Comparison of ENCODE assay signal across 9 cellular contexts in the genomic region with DNA sequence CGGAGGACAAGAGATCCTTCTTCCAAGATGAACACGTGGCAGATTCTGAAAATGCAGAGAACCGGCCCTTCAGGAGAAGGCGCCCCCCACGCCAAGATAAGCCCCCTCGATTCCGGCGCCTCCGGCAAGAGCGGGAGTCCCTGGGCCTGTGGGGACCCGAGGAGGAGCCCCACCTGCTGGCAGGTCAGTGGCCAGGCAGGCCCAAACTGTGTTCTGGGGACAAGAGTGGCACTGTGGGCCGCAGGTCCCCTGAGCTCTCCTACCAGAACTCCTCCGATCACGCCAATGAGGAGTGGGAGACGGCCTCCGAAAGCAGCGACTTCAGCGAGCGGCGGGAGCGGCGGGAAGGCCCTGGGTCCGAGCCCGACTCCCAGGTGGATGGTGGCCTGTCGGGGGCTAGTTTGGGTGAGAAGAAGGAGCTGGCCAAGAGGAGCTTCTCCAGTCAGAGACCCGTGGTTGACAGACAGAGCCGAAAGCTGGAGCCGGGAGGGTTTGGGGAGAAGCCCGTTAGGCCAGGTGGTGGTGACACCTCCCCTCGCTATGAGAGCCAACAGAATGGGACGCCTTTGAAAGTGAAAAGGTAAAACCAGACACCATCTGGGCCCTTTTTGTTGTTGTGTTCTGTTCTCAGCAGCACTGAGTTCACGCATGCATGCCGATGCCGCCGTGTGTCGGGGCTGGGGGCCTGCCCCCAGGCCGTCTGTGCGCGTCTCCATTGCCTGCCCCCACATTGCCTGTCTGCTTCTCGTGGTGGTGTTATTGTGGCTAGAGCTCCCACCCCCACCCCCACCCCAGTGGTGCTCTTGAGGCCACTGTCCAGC. TPM values are rescaled to one million over a fixed set of nuclear protein-coding genes. Genes with fewer than 3 reads are reported as not detected.
A peak's percentile ranks its signal among the peaks of the same experiment; 100 is the strongest.
DNase-seq lines count a peak whose midpoint lies in the region; ATAC-seq and TF ChIP-seq lines count a peak whose summit lies in the region.
"Had no signal": no experiment of that assay in that cellular context is flagged by ENCODE, and none has a peak within 500 bp of the region (broad histone marks: within the 10 kb centered on the region; RNA-seq: fewer than 3 reads in every experiment).

No MANE protein-coding gene starts in this region.

- H3K4me2 ChIP-seq in OCI-LY3 (ENCODE audit: low read length) (no peak overlapping the region), neural cell (ENCODE audit: low read length) (no peak overlapping the region)

- no peak for ATAC-seq in GM21423 (IDR thresholded peaks at IDR 0.05; ENCODE audit: unreplicated experiment)

- H3K36me3 ChIP-seq in OCI-LY3 (replicated peaks; ENCODE audit: low read depth, low read length) = peaks cover 76% of the 10 kb centered on the region
- peaks cover 88 to 100% (median 98%) of the 10 kb centered on the region in 4 donors for H3K36me3 ChIP-seq in esophagus muscularis mucosa
- H3K36me3 ChIP-seq in neural cell (ENCODE audit: insufficient read depth, low read length) = peaks cover 8% of the 10 kb centered on the region

- H3K4me3 ChIP-seq in OCI-LY3 (ENCODE audit: low read length) = no peak overlapping the region
- no peak overlapping the region for H3K4me3 ChIP-seq in esophagus muscularis mucosa
- no peak overlapping the region for H3K4me3 ChIP-seq in neural cell (ENCODE audit: low read length)

- H3K27me3 ChIP-seq in OCI-LY3 (ENCODE audit: low read depth, low read length) (no peaks in the 10 kb centered on the region), esophagus muscularis mucosa (no peaks in the 10 kb centered on the region), neural cell (ENCODE audit: insufficient read depth, low read depth, low read length) (no peaks in the 10 kb centered on the region)

- DNase-seq in ELF-1 (ENCODE audit: low read depth, low spot score) (peak; percentile 23), esophagus muscularis mucosa (ENCODE audit: extremely low spot score) (no peak), NCI-H345 treated with DMSO at 0.1 percent for 48 hours (lab: John Stamatoyannopoulos, UW; ENCODE audit: unreplicated experiment) (no peak), MV-4-11 (lab: John Stamatoyannopoulos, UW) (no peak)
- DNase-seq in activated CD4-positive, alpha-beta T cell treated with anti-CD3 and anti-CD28 coated beads, Interleukin-2, amount 50 U/mL, for 48 hours = no peak
- DNase-seq: activated CD4-positive, alpha-beta memory T cell treated with anti-CD3 and anti-CD28 coated beads, Interleukin-2, amount 10 ng/mL, durations not matched to agents 7 days and 5 days had no signal

- no peaks in the 10 kb centered on the region for H3K9me2 ChIP-seq in neural cell (ENCODE audit: insufficient read depth, low read length)

- H3F3A ChIP-seq in neural cell (ENCODE audit: insufficient read depth, low read length, poor library complexity, severe bottlenecking) = no peaks in the 10 kb centered on the region

- no peak for TF ChIP-seq POLR2A in esophagus muscularis mucosa (IDR thresholded peaks at IDR 0.05; ENCODE audit: low read depth)

- H3K27ac ChIP-seq in OCI-LY3 (ENCODE audit: low read length) (no peak overlapping the region), esophagus muscularis mucosa (replicated peaks in 1 of 4) (no peak overlapping the region), neural cell (ENCODE audit: low read length) (no peak overlapping the region)

- H3K4me1 ChIP-seq in OCI-LY3 (ENCODE audit: low read length) (no peaks in the 10 kb centered on the region), esophagus muscularis mucosa (peaks cover 8 to 19% (median 15%) of the 10 kb centered on the region in 4 donors)

- TF ChIP-seq CTCF in OCI-LY3 (IDR thresholded peaks at IDR 0.05; ENCODE audit: low read depth, low read length) (peak; percentile 41), esophagus muscularis mucosa (IDR thresholded peaks at IDR 0.05) (peak in 2 of 3 experiments; percentile 32 to 54), neural cell (IDR thresholded peaks at IDR 0.05; ENCODE audit: poor library complexity, severe bottlenecking) (peak; percentile 9)

- H3K9ac ChIP-seq in OCI-LY3 (ENCODE audit: low read length) (no peak overlapping the region), neural cell (ENCODE audit: low read length) (no peak overlapping the region)

- no peak for TF ChIP-seq RAD21 in neural cell (conservative IDR thresholded peaks at IDR 0.05)

- WGBS in esophagus muscularis mucosa = 91% methylated on average over 38 of the region's 40 CpGs

- no peak overlapping the region for H2AFZ ChIP-seq in OCI-LY3 (ENCODE audit: low read depth, low read length)
- H2AFZ ChIP-seq in neural cell (ENCODE audit: low read depth, low read length) = no peak overlapping the region

- H3K9me3 ChIP-seq in OCI-LY3 (ENCODE audit: insufficient read depth, low read length) = no peaks in the 10 kb centered on the region
- H3K9me3 ChIP-seq in esophagus muscularis mucosa = no peaks in the 10 kb centered on the region
- no peaks in the 10 kb centered on the region for H3K9me3 ChIP-seq in neural cell (ENCODE audit: low read length)

- TF ChIP-seq EP300 in esophagus muscularis mucosa (IDR thresholded peaks at IDR 0.05) = no peak
- TF ChIP-seq EP300 in neural cell (conservative IDR thresholded peaks at IDR 0.05; ENCODE audit: poor library complexity, severe bottlenecking) = no peak

- H3K79me2 ChIP-seq in OCI-LY3 (ENCODE audit: low read length) (peaks cover 12% of the 10 kb centered on the region), neural cell (replicated peaks; ENCODE audit: insufficient read depth, low read length) (peaks cover 15% of the 10 kb centered on the region)

- H4K20me1 ChIP-seq in OCI-LY3 (ENCODE audit: insufficient read depth, low read length) = peaks cover 6% of the 10 kb centered on the region; the same call in 1 of the 2 replicates
- H4K20me1 ChIP-seq in neural cell (ENCODE audit: insufficient read depth) = peaks cover 9% of the 10 kb centered on the region

- intact Hi-C loops in esophagus muscularis mucosa (cut with DNase I) = loop anchor here (5.0 kb wide), 2 partner anchors 109 to 129 kb away; no protein-coding TSS in a partner anchor

TF ChIP-seq in neural cell, 6 proteins besides CTCF, POLR2A, EP300 and RAD21:
- TF ChIP-seq POLR2AphosphoS5 (IDR thresholded peaks at IDR 0.05) (no peak), MXI1 (conservative IDR thresholded peaks at IDR 0.05; ENCODE audit: poor library complexity, severe bottlenecking) (no peak), SMC3 (conservative IDR thresholded peaks at IDR 0.05; ENCODE audit: poor library complexity) (no peak), EZH2 (IDR thresholded peaks at IDR 0.05; ENCODE audit: borderline replicate concordance, insufficient read depth, low read length, poor library complexity, severe bottlenecking) (no peak), TAF1 (IDR thresholded peaks at IDR 0.05; ENCODE audit: low read depth) (no peak)
- TF ChIP-seq, protein P1, sequence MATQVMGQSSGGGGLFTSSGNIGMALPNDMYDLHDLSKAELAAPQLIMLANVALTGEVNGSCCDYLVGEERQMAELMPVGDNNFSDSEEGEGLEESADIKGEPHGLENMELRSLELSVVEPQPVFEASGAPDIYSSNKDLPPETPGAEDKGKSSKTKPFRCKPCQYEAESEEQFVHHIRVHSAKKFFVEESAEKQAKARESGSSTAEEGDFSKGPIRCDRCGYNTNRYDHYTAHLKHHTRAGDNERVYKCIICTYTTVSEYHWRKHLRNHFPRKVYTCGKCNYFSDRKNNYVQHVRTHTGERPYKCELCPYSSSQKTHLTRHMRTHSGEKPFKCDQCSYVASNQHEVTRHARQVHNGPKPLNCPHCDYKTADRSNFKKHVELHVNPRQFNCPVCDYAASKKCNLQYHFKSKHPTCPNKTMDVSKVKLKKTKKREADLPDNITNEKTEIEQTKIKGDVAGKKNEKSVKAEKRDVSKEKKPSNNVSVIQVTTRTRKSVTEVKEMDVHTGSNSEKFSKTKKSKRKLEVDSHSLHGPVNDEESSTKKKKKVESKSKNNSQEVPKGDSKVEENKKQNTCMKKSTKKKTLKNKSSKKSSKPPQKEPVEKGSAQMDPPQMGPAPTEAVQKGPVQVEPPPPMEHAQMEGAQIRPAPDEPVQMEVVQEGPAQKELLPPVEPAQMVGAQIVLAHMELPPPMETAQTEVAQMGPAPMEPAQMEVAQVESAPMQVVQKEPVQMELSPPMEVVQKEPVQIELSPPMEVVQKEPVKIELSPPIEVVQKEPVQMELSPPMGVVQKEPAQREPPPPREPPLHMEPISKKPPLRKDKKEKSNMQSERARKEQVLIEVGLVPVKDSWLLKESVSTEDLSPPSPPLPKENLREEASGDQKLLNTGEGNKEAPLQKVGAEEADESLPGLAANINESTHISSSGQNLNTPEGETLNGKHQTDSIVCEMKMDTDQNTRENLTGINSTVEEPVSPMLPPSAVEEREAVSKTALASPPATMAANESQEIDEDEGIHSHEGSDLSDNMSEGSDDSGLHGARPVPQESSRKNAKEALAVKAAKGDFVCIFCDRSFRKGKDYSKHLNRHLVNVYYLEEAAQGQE (IDR thresholded peaks at IDR 0.05; ENCODE audit: borderline replicate concordance) = no peak

RNA-seq across cellular contexts. Expression of a gene that starts 26.6 kb away (rescaled TPM):
- 10 to 100 TPM; 22.6 to 39.2 (median 25.0) TPM for total RNA-seq in esophagus muscularis mucosa
- 131 and 155 TPM in 2 replicates for polyA plus RNA-seq in neural cell
- polyA minus RNA-seq in neural cell = 62.3 and 63.2 TPM in 2 replicates

RNA-seq across cellular contexts. Expression of a gene that starts 54.9 kb away (rescaled TPM):
- 10 to 100 TPM; 47.3 to 63.9 (median 54.0) TPM for total RNA-seq in esophagus muscularis mucosa
- 45.9 and 48.2 TPM in 2 replicates for polyA plus RNA-seq in neural cell
- polyA minus RNA-seq in neural cell = 22.6 and 30.1 TPM in 2 replicates
